In the genomic region with DNA sequence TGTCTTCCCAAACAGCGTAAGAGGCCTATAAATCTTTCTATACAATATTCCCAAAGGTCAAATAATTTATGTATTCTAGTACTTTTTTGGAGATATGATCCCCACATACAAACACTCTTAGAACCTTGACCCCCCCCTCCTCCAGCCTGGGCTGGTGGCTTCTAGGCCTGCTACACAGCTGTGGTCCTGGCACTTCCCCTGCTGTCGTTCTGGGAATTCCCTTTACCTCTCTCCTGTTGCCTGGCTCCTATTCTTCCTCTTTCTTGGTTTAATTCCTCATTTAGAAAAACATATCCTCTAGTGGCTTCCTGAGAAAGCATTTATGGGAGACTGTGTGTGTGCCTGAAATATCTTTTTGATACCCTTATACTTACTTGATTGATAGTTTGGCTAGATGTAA, we compare ENCODE assay signal across 22 cellular contexts.
DNase-seq lines count a peak whose midpoint lies in the region; ATAC-seq, FAIRE-seq and TF ChIP-seq lines count a peak whose summit lies in the region.
"Had no signal": no experiment of that assay in that cellular context is flagged by ENCODE, and none has a peak within 500 bp of the region (broad histone marks: within the 10 kb centered on the region; RNA-seq: fewer than 3 reads in every experiment).

No MANE protein-coding gene starts in this region.

- H4K20me1 ChIP-seq in SU-DHL-6 (ENCODE audit: low read depth, low read length) = no peaks in the 10 kb centered on the region

- H3K4me3 Mint-ChIP-seq in memory B cell = no peak overlapping the region
- H3K4me3 Mint-ChIP-seq: activated CD4-positive, alpha-beta T cell treated with anti-CD3 and anti-CD28 coated beads for 36 hours; activated naive CD8-positive, alpha-beta T cell; stimulated activated naive CD8-positive, alpha-beta T cell treated with anti-CD3 and anti-CD28 coated beads, Interleukin-15, Interleukin-2, amounts not matched to agents 100 ng/mL and 50 ng/mL, for 24 hours had no signal

- no peaks in the 10 kb centered on the region for H3K9me2 ChIP-seq in SU-DHL-6 (replicated peaks; ENCODE audit: insufficient read depth, low read length)

- no peaks in the 10 kb centered on the region for H3K9me3 ChIP-seq in SU-DHL-6 (ENCODE audit: insufficient read depth, low read length)
- H3K9me3 ChIP-seq: pancreas, tibial artery had no signal

- no peaks in the 10 kb centered on the region for H3K9me3 Mint-ChIP-seq in memory B cell
- H3K9me3 Mint-ChIP-seq: stimulated activated naive CD8-positive, alpha-beta T cell treated with anti-CD3 and anti-CD28 coated beads, Interleukin-15, Interleukin-2, amounts not matched to agents 100 ng/mL and 50 ng/mL, for 24 hours had no signal

- H2AFZ ChIP-seq in SU-DHL-6 (ENCODE audit: low read depth, low read length, severe bottlenecking) = no peak overlapping the region
- H2AFZ ChIP-seq: PC-9 had no signal

- peaks cover 35% of the 10 kb centered on the region for H3K4me1 Mint-ChIP-seq in memory B cell

- peak overlapping the region; percentile 51 for H3K27ac Mint-ChIP-seq in memory B cell
- H3K27ac Mint-ChIP-seq: activated CD4-positive, alpha-beta T cell treated with anti-CD3 and anti-CD28 coated beads for 36 hours; activated naive CD8-positive, alpha-beta T cell had no signal

- peaks cover 13% of the 10 kb centered on the region for H3K36me3 Mint-ChIP-seq in memory B cell

- peaks cover 31% of the 10 kb centered on the region for H3F3A ChIP-seq in SU-DHL-6 (ENCODE audit: insufficient read depth)

- H3K4me3 ChIP-seq in SU-DHL-6 (ENCODE audit: insufficient read depth, low read length, poor library complexity, severe bottlenecking) = no peak overlapping the region
- H3K4me3 ChIP-seq: pancreas, PC-9, tibial artery had no signal

- no peaks in the 10 kb centered on the region for H3K27me3 Mint-ChIP-seq in memory B cell
- H3K27me3 Mint-ChIP-seq: activated CD4-positive, alpha-beta T cell treated with anti-CD3 and anti-CD28 coated beads for 36 hours; activated naive CD8-positive, alpha-beta T cell; stimulated activated naive CD8-positive, alpha-beta T cell treated with anti-CD3 and anti-CD28 coated beads, Interleukin-15, Interleukin-2, amounts not matched to agents 100 ng/mL and 50 ng/mL, for 24 hours had no signal

- ATAC-seq in memory B cell (ENCODE audit: low read depth) = peak; percentile 65
- no peak for ATAC-seq in activated CD4-positive, CD25-positive, alpha-beta regulatory T cell treated with anti-CD3 and anti-CD28 coated beads, Interleukin-2, amount 50 U/mL, for 24 hours
- ATAC-seq: activated CD4-positive, alpha-beta T cell treated with anti-CD3 and anti-CD28 coated beads for 36 hours had no signal

- H3K27ac ChIP-seq in SU-DHL-6 (ENCODE audit: low read depth, low read length) = peak overlapping the region; percentile 66; the same call in 1 of the 2 replicates
- H3K27ac ChIP-seq: pancreas, PC-9, tibial artery had no signal

- DNase-seq in CD1c-positive myeloid dendritic cell (ENCODE audit: extremely low spot score) (peak; percentile 87), GM18507 (ENCODE audit: extremely low spot score, insufficient read length, low read depth) (no peak), memory B cell (ENCODE audit: low spot score in 2 of 2) (peak in 1 of 2 donors; percentile 16), DMS79 treated with DMSO at 0.1 percent for 48 hours (lab: John Stamatoyannopoulos, UW) (no peak), DMS153 treated with DMSO at 0.1 percent for 48 hours (lab: John Stamatoyannopoulos, UW; ENCODE audit: unreplicated experiment) (no peak)
- DNase-seq: activated CD4-positive, alpha-beta T cell treated with anti-CD3 and anti-CD28 coated beads for 36 hours; cerebellar nuclear complex; effector CD8-positive, alpha-beta T cell; foreskin melanocyte; NCI-H1436; NCI-H2171 treated with DMSO at 0.1 percent for 48 hours; pancreas; stimulated activated CD4-positive, alpha-beta T cell treated with anti-CD3 and anti-CD28 coated beads, Interleukin-2, amount 100 ng/mL, for 24 hours; tibial artery had no signal

- peaks cover 16% of the 10 kb centered on the region for H3K36me3 ChIP-seq in SU-DHL-6 (ENCODE audit: low read length)
- H3K36me3 ChIP-seq: pancreas, tibial artery had no signal

- no peaks in the 10 kb centered on the region for H3K27me3 ChIP-seq in SU-DHL-6 (ENCODE audit: low read length)
- H3K27me3 ChIP-seq: pancreas, tibial artery had no signal

- peaks cover 69% of the 10 kb centered on the region; the same call in 1 of the 2 replicates for H3K79me2 ChIP-seq in SU-DHL-6 (ENCODE audit: insufficient read depth, low read length)

- H3K4me2 ChIP-seq in SU-DHL-6 (ENCODE audit: low read depth, low read length, poor library complexity, severe bottlenecking) = no peak overlapping the region
- H3K4me2 ChIP-seq: PC-9 had no signal

- no peak overlapping the region for H3K9ac ChIP-seq in SU-DHL-6 (ENCODE audit: low read length)

- TF ChIP-seq CTCF in SU-DHL-6 (IDR thresholded peaks at IDR 0.05; ENCODE audit: insufficient read depth, low read length, poor library complexity, severe bottlenecking) = no peak

- FAIRE-seq in GM18507 (lab: Jason Lieb, UNC) = peak; percentile 64
- FAIRE-seq: astrocyte, HTR-8/SVneo, keratinocyte, pancreas had no signal
